18 cellular contexts compared by ENCODE assay signal in genomic region chr1:246170574-246171261, GRCh38.
DNase-seq lines count a peak whose midpoint lies in the region; ATAC-seq and TF ChIP-seq lines count a peak whose summit lies in the region.
"Had no signal": no experiment of that assay in that cellular context is flagged by ENCODE, and none has a peak within 500 bp of the region (broad histone marks: within the 10 kb centered on the region; RNA-seq: fewer than 3 reads in every experiment).

No MANE protein-coding gene starts in this region.

- TF ChIP-seq CTCF in GM13976 (IDR thresholded peaks at IDR 0.05; ENCODE audit: borderline replicate concordance, control extremely low read depth, extremely low read depth, insufficient read depth, missing control alignments) = no peak

- intact Hi-C loops in posterior vena cava (cut with DNase I) = loop anchor here in 1 of 2 donors (5.0 kb wide), 1 partner anchor 138 kb away; no protein-coding TSS in a partner anchor

- ATAC-seq in GM19438 (IDR thresholded peaks at IDR 0.05; ENCODE audit: low read depth, unreplicated experiment) (peak; percentile 85), HG02870 (IDR thresholded peaks at IDR 0.05; ENCODE audit: unreplicated experiment) (peak; percentile 97), HG03571 (IDR thresholded peaks at IDR 0.05; ENCODE audit: unreplicated experiment) (peak; percentile 57), left lobe of liver (no peak)
- ATAC-seq: naive thymus-derived CD8-positive, alpha-beta T cell had no signal

- peak; percentile 32 for DNase-seq in GM13976 (ENCODE audit: low spot score)
- DNase-seq in posterior vena cava (ENCODE audit: low spot score) = no peak
- no peak for DNase-seq in H4 (ENCODE audit: low spot score)
- no peak for DNase-seq in left lobe of liver (ENCODE audit: low spot score)
- DNase-seq in NCI-H2107 (lab: John Stamatoyannopoulos, UW) = no peak
- DNase-seq: activated CD8-positive, alpha-beta memory T cell treated with anti-CD3 and anti-CD28 coated beads for 24 hours; Calu3; dorsolateral prefrontal cortex; MG63; naive thymus-derived CD8-positive, alpha-beta T cell; NCI-H2171 treated with DMSO at 0.1 percent for 48 hours; NK-92 treated with Interleukin-12 subunit alpha and Interleukin-12 subunit beta, amount 100 ng/mL, for 24 hours; SHP77 treated with DMSO at 0.1 percent for 48 hours; stimulated activated CD4-positive, alpha-beta T cell treated with anti-CD3 and anti-CD28 coated beads, Interleukin-15, amount 100 ng/mL, for 24 hours; T-helper 9 cell had no signal

- in situ Hi-C loops in GM13976 (cut with MboI; ENCODE audit: low sequenced_read_pairs, unreplicated experiment) = no loop called here
